In the genomic region with DNA sequence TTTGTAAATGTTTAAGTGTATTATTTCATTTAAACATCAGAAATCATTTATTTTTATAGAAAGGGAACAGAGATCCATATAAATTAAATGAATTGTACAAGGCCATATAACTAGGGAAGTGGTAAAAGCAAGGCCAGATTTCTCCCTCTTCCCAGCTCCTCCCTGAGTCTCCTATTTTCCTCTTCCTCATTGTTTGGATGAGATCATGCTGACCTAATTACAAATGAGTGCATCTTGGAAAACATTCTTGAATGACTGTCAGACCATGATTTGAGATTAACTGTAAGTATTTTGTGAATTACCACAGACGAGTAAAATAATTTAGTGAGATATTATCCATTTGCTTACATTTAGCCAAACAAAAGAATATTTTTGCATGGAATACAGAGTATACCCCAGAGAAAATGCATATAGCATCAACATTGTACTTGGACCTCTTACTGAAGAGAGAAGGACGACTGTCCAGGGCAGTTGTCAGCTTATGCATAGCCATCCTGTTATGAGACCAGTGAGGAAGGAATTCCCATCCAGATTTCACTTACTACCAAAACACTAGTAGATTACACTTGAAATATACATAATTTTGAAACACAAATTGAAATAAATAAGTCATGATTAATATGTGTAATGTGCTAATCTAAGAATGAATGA, we compare ENCODE assay signal across 16 cellular contexts. TPM values are rescaled to one million over a fixed set of nuclear protein-coding genes. Genes with fewer than 3 reads are reported as not detected.
DNase-seq lines count a peak whose midpoint lies in the region; ATAC-seq and TF ChIP-seq lines count a peak whose summit lies in the region.
"Had no signal": no experiment of that assay in that cellular context is flagged by ENCODE, and none has a peak within 500 bp of the region (broad histone marks: within the 10 kb centered on the region; RNA-seq: fewer than 3 reads in every experiment).

No MANE protein-coding gene starts in this region.

- H3K27me3 ChIP-seq in AG04450 (ENCODE audit: control insufficient read depth, insufficient read depth, low read length), result no peaks in the 10 kb centered on the region
- H3K27me3 ChIP-seq: breast epithelium, suprapubic skin had no signal

- no peak for ATAC-seq in HG02571 (IDR thresholded peaks at IDR 0.05; ENCODE audit: unreplicated experiment)
- ATAC-seq: activated CD8-positive, alpha-beta T cell treated with anti-CD3 and anti-CD28 coated beads for 36 hours had no signal

- H3K4me3 ChIP-seq in AG04450 (ENCODE audit: low read depth, low read length) (no peak overlapping the region), HEK293 (ENCODE audit: low read depth, low read length) (no peak overlapping the region), choroid plexus epithelial cell (ENCODE audit: low read depth, low read length) (no peak overlapping the region)
- H3K4me3 ChIP-seq: breast epithelium, suprapubic skin had no signal

- H3K4me1 ChIP-seq in HEK293 (ENCODE audit: control insufficient read depth, insufficient read depth, low read length), result no peaks in the 10 kb centered on the region
- H3K4me1 ChIP-seq: breast epithelium had no signal

- CTCF ChIA-PET in AG04450 (lab: Charles Lee), result no interaction called here
- CTCF ChIA-PET in HEK293 (lab: Yijun Ruan, JAX), result interaction anchor here (0.7 kb wide), 1 partner anchor 24 kb away, joined by 3 read pairs; no protein-coding TSS in a partner anchor
- CTCF ChIA-PET in RWPE1 (lab: Yijun Ruan, JAX), result no interaction called here

- H3K27ac ChIP-seq in AG04450 (ENCODE audit: low read depth, low read length) (no peak overlapping the region), HEK293 (ENCODE audit: extremely low read depth, low read depth, low read length) (no peak overlapping the region), RWPE1 (no peak overlapping the region)
- H3K27ac ChIP-seq: breast epithelium, suprapubic skin had no signal

- POLR2A ChIA-PET in AG04450 (lab: Yijun Ruan, JAX) (no interaction called here), HEK293 (lab: Yijun Ruan, JAX) (no interaction called here), RWPE1 (lab: Yijun Ruan, JAX; ENCODE audit: low non-redundant PET) (no interaction called here)

- TF ChIP-seq CTCF in AG04450 (IDR thresholded peaks at IDR 0.05; ENCODE audit: low read depth, low read length) (no peak), HEK293 (tag by site-specific recombination; IDR thresholded peaks at IDR 0.05) (no peak), choroid plexus epithelial cell (conservative IDR thresholded peaks at IDR 0.05; ENCODE audit: low read depth, low read length) (no peak), RWPE1 (conservative IDR thresholded peaks at IDR 0.05; ENCODE audit: low read depth) (no peak)

- DNase-seq in AG04450 (ENCODE audit: low read depth, low spot score), result peak; percentile 7
- DNase-seq in choroid plexus epithelial cell (ENCODE audit: low read depth), result peak; percentile 46
- DNase-seq in hepatic stellate cell (ENCODE audit: low spot score), result peak; percentile 12
- no peak for DNase-seq in RWPE1 (ENCODE audit: low spot score)
- DNase-seq in UCSD-AML1 (lab: John Stamatoyannopoulos, UW; ENCODE audit: unreplicated experiment), result no peak
- no peak for DNase-seq in NOMO-1 treated with dmso at 0.1 percent for 144 hours (lab: John Stamatoyannopoulos, UW; ENCODE audit: unreplicated experiment)
- DNase-seq: activated CD8-positive, alpha-beta T cell treated with anti-CD3 and anti-CD28 coated beads for 36 hours; activated effector memory CD4-positive, alpha-beta T cell treated with anti-CD3 and anti-CD28 coated beads, Interleukin-2, amount 50 U/mL, for 16 hours; DMS 273 treated with DMSO at 0.1 percent for 48 hours; NCI-H2081 treated with DMSO at 0.1 percent for 48 hours; NK-92 treated with Interleukin-12 subunit alpha and Interleukin-12 subunit beta, amount 100 ng/mL, for 24 hours; stimulated activated CD4-positive, alpha-beta T cell treated with anti-CD3 and anti-CD28 coated beads, Interleukin-12 subunit alpha, Interleukin-12 subunit beta, amount 100 ng/mL, for 4 hours had no signal

- no peaks in the 10 kb centered on the region for H3K9me3 ChIP-seq in AG04450 (ENCODE audit: control insufficient read depth, insufficient read depth, low read length)
- no peaks in the 10 kb centered on the region for H3K9me3 ChIP-seq in HEK293 (ENCODE audit: control insufficient read depth, insufficient read depth, low read depth, low read length)
- H3K9me3 ChIP-seq: breast epithelium, suprapubic skin had no signal

- H3K36me3 ChIP-seq in HEK293 (ENCODE audit: control insufficient read depth in 2 of 2, insufficient read depth in 1 of 2, low read length in 2 of 2), result peaks cover 0 to 12% of the 10 kb centered on the region in 2 experiments; a peak in 2 of 3 replicates

TF ChIP-seq in HEK293, 187 proteins besides CTCF, POLR2A, EP300 and RAD21 (continues in another document):
- no peak for TF ChIP-seq ZBTB17 (tag by site-specific recombination; IDR thresholded peaks at IDR 0.05)
- TF ChIP-seq ZNF394 (tag by site-specific recombination; IDR thresholded peaks at IDR 0.05; ENCODE audit: borderline replicate concordance), result peak; percentile 88
- TF ChIP-seq ZNF610 (tag by site-specific recombination; IDR thresholded peaks at IDR 0.05; ENCODE audit: borderline replicate concordance), result no peak
- TF ChIP-seq IKZF3 (tag by site-specific recombination; IDR thresholded peaks at IDR 0.05), result 0 out of 2 replicates have a peak, but pooled peaks have one; percentile 22
- 0 out of 2 replicates have a peak, but pooled peaks have one; percentile 7 for TF ChIP-seq PRDM1 (tag by site-specific recombination; IDR thresholded peaks at IDR 0.05)
- TF ChIP-seq ZNF416 (tag by site-specific recombination; IDR thresholded peaks at IDR 0.05), result no peak
- TF ChIP-seq ZNF341 (tag by site-specific recombination; IDR thresholded peaks at IDR 0.05; ENCODE audit: low read depth), result no peak
- TF ChIP-seq ZNF350 (tag by site-specific recombination; IDR thresholded peaks at IDR 0.05), result no peak
- no peak for TF ChIP-seq PBX3 (CRISPR knock-in tag; IDR thresholded peaks at IDR 0.05)
- TF ChIP-seq ZNF324 (tag by site-specific recombination; IDR thresholded peaks at IDR 0.05), result no peak
- no peak for TF ChIP-seq ZNF449 (tag by site-specific recombination; IDR thresholded peaks at IDR 0.05)
- no peak for TF ChIP-seq ZFP69B (tag by site-specific recombination; IDR thresholded peaks at IDR 0.05)
- no peak for TF ChIP-seq KLF16 (tag by site-specific recombination; IDR thresholded peaks at IDR 0.05)
- TF ChIP-seq, protein P1, sequence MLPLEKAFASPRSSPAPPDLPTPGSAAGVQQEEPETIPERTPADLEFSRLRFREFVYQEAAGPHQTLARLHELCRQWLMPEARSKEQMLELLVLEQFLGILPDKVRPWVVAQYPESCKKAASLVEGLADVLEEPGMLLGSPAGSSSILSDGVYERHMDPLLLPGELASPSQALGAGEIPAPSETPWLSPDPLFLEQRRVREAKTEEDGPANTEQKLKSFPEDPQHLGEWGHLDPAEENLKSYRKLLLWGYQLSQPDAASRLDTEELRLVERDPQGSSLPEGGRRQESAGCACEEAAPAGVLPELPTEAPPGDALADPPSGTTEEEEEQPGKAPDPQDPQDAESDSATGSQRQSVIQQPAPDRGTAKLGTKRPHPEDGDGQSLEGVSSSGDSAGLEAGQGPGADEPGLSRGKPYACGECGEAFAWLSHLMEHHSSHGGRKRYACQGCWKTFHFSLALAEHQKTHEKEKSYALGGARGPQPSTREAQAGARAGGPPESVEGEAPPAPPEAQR (tag by site-specific recombination; IDR thresholded peaks at IDR 0.05), result no peak
- peak; percentile 67 for TF ChIP-seq PRDM6 (tag by site-specific recombination; IDR thresholded peaks at IDR 0.05)
- TF ChIP-seq BCL11B (tag by site-specific recombination; IDR thresholded peaks at IDR 0.05; ENCODE audit: low read depth), result no peak

RNA-seq across cellular contexts. Expression of gene SLAIN2, which starts 47.3 kb away (rescaled TPM):
- 33.7 and 45.0 TPM in 2 replicates for polyA plus RNA-seq in AG04450 (2011; rRNA removed)
- 23.4 and 32.8 TPM in 2 replicates for polyA minus RNA-seq in AG04450 (2011; rRNA and poly(A)+ RNA removed)

Comparison
In these comparisons a context has a peak if more than half of its experiments do, and no peak if none do; other contexts are left out.
1. DNase-seq: peak in AG04450 (single experiment), choroid plexus epithelial cell (single experiment) and hepatic stellate cell (single experiment); none in RWPE1 (single experiment), UCSD-AML1 (single experiment) and NOMO-1 treated with dmso at 0.1 percent for 144 hours (single experiment).